Comparison of ENCODE assay signal across 8 cellular contexts in genomic region chr2:174335605-174336402, GRCh38. TPM values are rescaled to one million over a fixed set of nuclear protein-coding genes. Genes with fewer than 3 reads are reported as not detected.
DNase-seq lines count a peak whose midpoint lies in the region; ATAC-seq and TF ChIP-seq lines count a peak whose summit lies in the region.

No MANE protein-coding gene starts in this region.

- peak; percentile 70 for DNase-seq in NCI-H82 (lab: John Stamatoyannopoulos, UW)
- DNase-seq in NCI-H82 treated with DMSO at 0.1 percent for 48 hours (lab: John Stamatoyannopoulos, UW; ENCODE audit: unreplicated experiment), result no peak
- DNase-seq in NB4 (ENCODE audit: low read depth), result peak; percentile 60
- no peak for DNase-seq in breast epithelium (ENCODE audit: low spot score in 2 of 2)
- no peak for DNase-seq in naive B cell
- no peak for DNase-seq in stimulated activated CD4-positive, alpha-beta T cell treated with anti-CD3 and anti-CD28 coated beads, Interleukin-4, amount 100 ng/mL, for 4 hours

- peaks cover 29 to 59% (median 53%) of the 10 kb centered on the region in 3 donors for H3K27me3 Mint-ChIP-seq in naive B cell

- TF ChIP-seq POLR2A in NB4 (IDR thresholded peaks at IDR 0.05; ENCODE audit: extremely low read depth, insufficient read length) (no peak), breast epithelium (IDR thresholded peaks at IDR 0.05) (no peak)

- ATAC-seq in naive B cell (ENCODE audit: low read depth in 2 of 2) (no peak), HG02852 (IDR thresholded peaks at IDR 0.05; ENCODE audit: unreplicated experiment) (no peak), GM21360 (IDR thresholded peaks at IDR 0.05; ENCODE audit: unreplicated experiment) (no peak)

- peaks cover 0 to 10% of the 10 kb centered on the region in 2 donors for H3K4me1 ChIP-seq in breast epithelium

- peak overlapping the region in 4 of 6 donors; percentile 69 to 96 (median 89) for H3K27ac Mint-ChIP-seq in naive B cell

- intact Hi-C loops in breast epithelium (cut with DNase I; ENCODE audit: low total_unique reads), result no loop called here

- peaks cover 0 to 13% (median 5%) of the 10 kb centered on the region in 7 donors for H3K9me3 Mint-ChIP-seq in naive B cell

- H3K4me3 Mint-ChIP-seq in naive B cell, result peak overlapping the region; percentile 65 to 83 (median 73)

- peaks cover 13 to 99% of the 10 kb centered on the region in 2 donors for H3K27me3 ChIP-seq in breast epithelium

- H3K4me3 ChIP-seq in NB4 (ENCODE audit: low read depth, low read length) (no peak overlapping the region), breast epithelium (peak overlapping the region; percentile 28 to 58 (median 38))

- H3K36me3 ChIP-seq in breast epithelium, result no peaks in the 10 kb centered on the region

- H3K4me1 Mint-ChIP-seq in naive B cell, result peaks cover 16 to 33% (median 20%) of the 10 kb centered on the region in 3 donors

- H3K27ac ChIP-seq in breast epithelium, result peak overlapping the region in 1 of 2 donors; percentile 28

- no peaks in the 10 kb centered on the region for H3K36me3 Mint-ChIP-seq in naive B cell

- no peaks in the 10 kb centered on the region for H3K9me3 ChIP-seq in breast epithelium

- no peak for TF ChIP-seq CTCF in NB4 (IDR thresholded peaks at IDR 0.05; ENCODE audit: low read depth, low read length)
- TF ChIP-seq CTCF in breast epithelium (IDR thresholded peaks at IDR 0.05), result no peak

RNA-seq across cellular contexts. Expression of gene SP9, which starts 1.1 kb away (rescaled TPM):
- under 1 TPM in 2 of 3 donors, not detected in 1; 0.33 to 0.80 TPM for total RNA-seq in breast epithelium
- polyA plus RNA-seq in naive B cell (ENCODE audit: low read depth in 6 of 6), result not detected

RNA-seq across cellular contexts. Expression of gene SCRN3, which starts 59.7 kb away (rescaled TPM):
- 10 to 100 TPM; 18.1 to 21.1 (median 18.7) TPM for total RNA-seq in breast epithelium
- 10 to 100 TPM; 13.9 to 22.1 (median 16.5) TPM for polyA plus RNA-seq in naive B cell (ENCODE audit: low read depth in 6 of 6)

Comparison
In these comparisons a context has a peak if more than half of its experiments do, and no peak if none do; other contexts are left out.
1. DNase-seq: peak in NCI-H82 (single experiment) and NB4 (single experiment); none in NCI-H82 treated with DMSO at 0.1 percent for 48 hours (single experiment), breast epithelium (0 of 2), naive B cell (single experiment) and stimulated activated CD4-positive, alpha-beta T cell treated with anti-CD3 and anti-CD28 coated beads, Interleukin-4, amount 100 ng/mL, for 4 hours (0 of 2).